Comparison of ENCODE assay signal across 15 cellular contexts in genomic region chr14:90140298-90140955, GRCh38.
DNase-seq lines count a peak whose midpoint lies in the region; TF ChIP-seq lines count a peak whose summit lies in the region.
"Had no signal": no experiment of that assay in that cellular context is flagged by ENCODE, and none has a peak within 500 bp of the region (broad histone marks: within the 10 kb centered on the region; RNA-seq: fewer than 3 reads in every experiment).

No MANE protein-coding gene starts in this region.

- no peak overlapping the region for H3K4me3 Mint-ChIP-seq in endodermal cell
- H3K4me3 Mint-ChIP-seq: activated B cell treated with CpG ODN at 0.5 μM for 24 hours had no signal

- H3K36me3 ChIP-seq in endodermal cell (ENCODE audit: control insufficient read depth, insufficient read depth, low read length) (no peaks in the 10 kb centered on the region), ovary (no peaks in the 10 kb centered on the region), testis (ENCODE audit: low read depth, missing control alignments) (no peaks in the 10 kb centered on the region)
- H3K36me3 ChIP-seq: heart left ventricle, pancreas had no signal

- WGBS in endodermal cell (ENCODE audit: insufficient coverage in 1 of 2, insufficient read length in 1 of 2), 2 experiments: 84 to 88% methylated on average over 8 to 12 of the region's 12 CpGs
- WGBS in ovary, 3 donors: 41 to 53% (median 48%) methylated on average over 12 of the region's 12 CpGs
- 48 to 57% methylated on average over 12 of the region's 12 CpGs for WGBS in testis, 2 donors

- H3K27me3 ChIP-seq in endodermal cell (ENCODE audit: control insufficient read depth, insufficient read depth, low read length, poor library complexity, severe bottlenecking) (no peaks in the 10 kb centered on the region), ovary (no peaks in the 10 kb centered on the region), testis (no peaks in the 10 kb centered on the region)
- H3K27me3 ChIP-seq: pancreas had no signal

- H3K4me1 ChIP-seq in endodermal cell (ENCODE audit: control insufficient read depth, insufficient read depth, low read length): no peaks in the 10 kb centered on the region
- no peaks in the 10 kb centered on the region for H3K4me1 ChIP-seq in ovary (ENCODE audit: insufficient read depth)
- no peaks in the 10 kb centered on the region for H3K4me1 ChIP-seq in testis
- H3K4me1 ChIP-seq: heart left ventricle, pancreas had no signal

- H3K9ac ChIP-seq in endodermal cell (ENCODE audit: extremely low read depth, low read length, poor library complexity, severe bottlenecking): no peak overlapping the region

- H3K36me3 Mint-ChIP-seq in endodermal cell (ENCODE audit: low read depth): no peaks in the 10 kb centered on the region

- H3K4me1 Mint-ChIP-seq in endodermal cell: peaks cover 11% of the 10 kb centered on the region
- H3K4me1 Mint-ChIP-seq: activated B cell treated with CpG ODN at 0.5 μM for 24 hours had no signal

- H3K4me3 ChIP-seq in endodermal cell (ENCODE audit: low read length) (no peak overlapping the region), skeletal muscle cell (ENCODE audit: low read depth, low read length) (no peak overlapping the region), ovary (no peak overlapping the region), testis (no peak overlapping the region)
- H3K4me3 ChIP-seq: heart left ventricle, lung, pancreas had no signal

- TF ChIP-seq EP300 in ovary (IDR thresholded peaks at IDR 0.05): no peak

- TF ChIP-seq POLR2A in ovary (IDR thresholded peaks at IDR 0.05) (no peak), testis (IDR thresholded peaks at IDR 0.05) (no peak)

- H3K9me3 Mint-ChIP-seq in endodermal cell: peaks cover 5% of the 10 kb centered on the region
- H3K9me3 Mint-ChIP-seq: activated B cell treated with CpG ODN at 0.5 μM for 24 hours had no signal

- no peak overlapping the region for H3K27ac ChIP-seq in endodermal cell (ENCODE audit: low read depth, low read length)
- no peak overlapping the region for H3K27ac ChIP-seq in ovary
- no peak overlapping the region for H3K27ac ChIP-seq in testis
- H3K27ac ChIP-seq: heart left ventricle, pancreas had no signal

- intact Hi-C loops in ovary (cut with DNase I) (no loop called here), testis (cut with DNase I; ENCODE audit: low total_unique reads) (no loop called here)

- H3K9me3 ChIP-seq in endodermal cell (ENCODE audit: control insufficient read depth, low read length): no peaks in the 10 kb centered on the region
- no peaks in the 10 kb centered on the region for H3K9me3 ChIP-seq in ovary
- no peaks in the 10 kb centered on the region for H3K9me3 ChIP-seq in testis
- H3K9me3 ChIP-seq: heart left ventricle, pancreas had no signal

- peak overlapping the region; percentile 29 for H3K27ac Mint-ChIP-seq in endodermal cell
- H3K27ac Mint-ChIP-seq: activated B cell treated with CpG ODN at 0.5 μM for 24 hours had no signal

- peaks cover 8% of the 10 kb centered on the region for H3K27me3 Mint-ChIP-seq in endodermal cell (ENCODE audit: insufficient read depth)

- peak; percentile 4 for DNase-seq in NCI-H82 (lab: John Stamatoyannopoulos, UW)
- no peak for DNase-seq in NCI-H82 treated with DMSO at 0.1 percent for 48 hours (lab: John Stamatoyannopoulos, UW; ENCODE audit: unreplicated experiment)
- peak; percentile 37 for DNase-seq in NCI-H146 treated with DMSO at 0.1 percent for 48 hours (lab: John Stamatoyannopoulos, UW; ENCODE audit: unreplicated experiment)
- DNase-seq in endodermal cell: no peak
- peak; percentile 16 for DNase-seq in skeletal muscle cell (ENCODE audit: low read depth)
- DNase-seq in stimulated activated CD4-positive, alpha-beta T cell treated with anti-CD3 and anti-CD28 coated beads, Interleukin-4, amount 100 ng/mL, for 24 hours: no peak
- DNase-seq in ovary: no peak
- DNase-seq in testis: no peak
- DNase-seq: activated B cell treated with CpG ODN at 0.5 μM for 24 hours, amygdala, heart left ventricle, NCI-H510A, pancreas, SIG-M5 had no signal

- TF ChIP-seq CTCF in endodermal cell (conservative IDR thresholded peaks at IDR 0.05) (no peak), ovary (IDR thresholded peaks at IDR 0.05) (no peak), testis (IDR thresholded peaks at IDR 0.05) (no peak)

Comparison
In these comparisons a context has a peak if more than half of its experiments do, and no peak if none do; other contexts are left out.
1. DNase-seq: peak in NCI-H82 (single experiment), NCI-H146 treated with DMSO at 0.1 percent for 48 hours (single experiment) and skeletal muscle cell (single experiment); none in NCI-H82 treated with DMSO at 0.1 percent for 48 hours (single experiment), endodermal cell (single experiment), stimulated activated CD4-positive, alpha-beta T cell treated with anti-CD3 and anti-CD28 coated beads, Interleukin-4, amount 100 ng/mL, for 24 hours (single experiment), ovary (0 of 5) and testis (single experiment).